Comparison of ENCODE assay signal across 1 cellular context in the genomic region with DNA sequence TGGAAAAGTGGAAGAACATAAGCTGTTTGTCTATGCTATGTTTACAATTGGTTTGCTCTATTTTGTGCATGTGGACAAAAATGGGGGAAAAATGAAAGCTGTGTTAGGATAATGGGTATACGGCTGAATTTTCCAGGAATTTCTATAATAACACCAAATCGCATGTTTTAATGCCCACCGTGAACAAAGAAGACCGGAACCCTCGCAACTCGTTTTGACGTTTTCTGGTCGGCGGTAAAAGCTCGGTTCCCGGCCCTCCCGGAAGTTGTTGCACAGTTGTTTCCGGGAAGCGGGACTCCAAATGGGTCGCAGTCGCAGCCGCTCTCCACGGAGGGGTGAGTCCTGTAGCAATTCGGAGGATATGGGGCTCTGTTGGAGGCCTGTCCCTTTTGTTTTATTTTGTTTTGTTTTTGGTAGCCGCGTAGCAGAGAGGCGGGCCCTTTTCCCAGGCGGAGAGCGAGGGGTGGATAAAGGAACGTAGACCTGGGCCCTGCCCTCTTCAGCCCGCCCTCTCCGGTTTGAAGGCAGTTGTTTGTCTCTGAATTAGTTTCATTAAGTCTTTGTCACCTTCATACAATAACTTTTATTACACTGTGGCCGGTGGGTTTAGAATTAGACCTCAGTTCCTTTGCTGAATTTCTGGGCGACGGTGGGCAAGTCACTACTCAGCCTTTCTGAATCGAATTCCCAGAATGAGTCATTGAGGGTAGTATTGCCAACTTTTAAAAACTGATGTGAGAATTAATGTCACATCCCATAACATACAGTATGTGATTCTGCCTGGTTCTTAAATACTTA.
A peak's percentile ranks its signal among the peaks of the same experiment; 100 is the strongest.
TF ChIP-seq lines count a peak whose summit lies in the region.

A gene with protein sequence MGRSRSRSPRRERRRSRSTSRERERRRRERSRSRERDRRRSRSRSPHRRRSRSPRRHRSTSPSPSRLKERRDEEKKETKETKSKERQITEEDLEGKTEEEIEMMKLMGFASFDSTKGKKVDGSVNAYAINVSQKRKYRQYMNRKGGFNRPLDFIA (plus strand): TSS at position 273 of the 798 bp plus-strand sequence. CDS start 29 bp downstream, at position 302.

TF ChIP-seq in HepG2, 621 proteins besides CTCF, POLR2A, EP300 and RAD21 (continued from another document and continues in another):
- TF ChIP-seq, protein P1, sequence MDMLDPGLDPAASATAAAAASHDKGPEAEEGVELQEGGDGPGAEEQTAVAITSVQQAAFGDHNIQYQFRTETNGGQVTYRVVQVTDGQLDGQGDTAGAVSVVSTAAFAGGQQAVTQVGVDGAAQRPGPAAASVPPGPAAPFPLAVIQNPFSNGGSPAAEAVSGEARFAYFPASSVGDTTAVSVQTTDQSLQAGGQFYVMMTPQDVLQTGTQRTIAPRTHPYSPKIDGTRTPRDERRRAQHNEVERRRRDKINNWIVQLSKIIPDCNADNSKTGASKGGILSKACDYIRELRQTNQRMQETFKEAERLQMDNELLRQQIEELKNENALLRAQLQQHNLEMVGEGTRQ (IDR thresholded peaks at IDR 0.05; ENCODE audit: low read depth, low read length) = no peak
- TF ChIP-seq, protein P1 (CRISPR knock-in tag; IDR thresholded peaks at IDR 0.05; ENCODE audit: borderline replicate concordance) = no peak
- no peak for TF ChIP-seq HOXA7 (CRISPR knock-in tag; IDR thresholded peaks at IDR 0.05)
- no peak for TF ChIP-seq KDM1A (CRISPR knock-in tag; IDR thresholded peaks at IDR 0.05)
- TF ChIP-seq, protein P2, sequence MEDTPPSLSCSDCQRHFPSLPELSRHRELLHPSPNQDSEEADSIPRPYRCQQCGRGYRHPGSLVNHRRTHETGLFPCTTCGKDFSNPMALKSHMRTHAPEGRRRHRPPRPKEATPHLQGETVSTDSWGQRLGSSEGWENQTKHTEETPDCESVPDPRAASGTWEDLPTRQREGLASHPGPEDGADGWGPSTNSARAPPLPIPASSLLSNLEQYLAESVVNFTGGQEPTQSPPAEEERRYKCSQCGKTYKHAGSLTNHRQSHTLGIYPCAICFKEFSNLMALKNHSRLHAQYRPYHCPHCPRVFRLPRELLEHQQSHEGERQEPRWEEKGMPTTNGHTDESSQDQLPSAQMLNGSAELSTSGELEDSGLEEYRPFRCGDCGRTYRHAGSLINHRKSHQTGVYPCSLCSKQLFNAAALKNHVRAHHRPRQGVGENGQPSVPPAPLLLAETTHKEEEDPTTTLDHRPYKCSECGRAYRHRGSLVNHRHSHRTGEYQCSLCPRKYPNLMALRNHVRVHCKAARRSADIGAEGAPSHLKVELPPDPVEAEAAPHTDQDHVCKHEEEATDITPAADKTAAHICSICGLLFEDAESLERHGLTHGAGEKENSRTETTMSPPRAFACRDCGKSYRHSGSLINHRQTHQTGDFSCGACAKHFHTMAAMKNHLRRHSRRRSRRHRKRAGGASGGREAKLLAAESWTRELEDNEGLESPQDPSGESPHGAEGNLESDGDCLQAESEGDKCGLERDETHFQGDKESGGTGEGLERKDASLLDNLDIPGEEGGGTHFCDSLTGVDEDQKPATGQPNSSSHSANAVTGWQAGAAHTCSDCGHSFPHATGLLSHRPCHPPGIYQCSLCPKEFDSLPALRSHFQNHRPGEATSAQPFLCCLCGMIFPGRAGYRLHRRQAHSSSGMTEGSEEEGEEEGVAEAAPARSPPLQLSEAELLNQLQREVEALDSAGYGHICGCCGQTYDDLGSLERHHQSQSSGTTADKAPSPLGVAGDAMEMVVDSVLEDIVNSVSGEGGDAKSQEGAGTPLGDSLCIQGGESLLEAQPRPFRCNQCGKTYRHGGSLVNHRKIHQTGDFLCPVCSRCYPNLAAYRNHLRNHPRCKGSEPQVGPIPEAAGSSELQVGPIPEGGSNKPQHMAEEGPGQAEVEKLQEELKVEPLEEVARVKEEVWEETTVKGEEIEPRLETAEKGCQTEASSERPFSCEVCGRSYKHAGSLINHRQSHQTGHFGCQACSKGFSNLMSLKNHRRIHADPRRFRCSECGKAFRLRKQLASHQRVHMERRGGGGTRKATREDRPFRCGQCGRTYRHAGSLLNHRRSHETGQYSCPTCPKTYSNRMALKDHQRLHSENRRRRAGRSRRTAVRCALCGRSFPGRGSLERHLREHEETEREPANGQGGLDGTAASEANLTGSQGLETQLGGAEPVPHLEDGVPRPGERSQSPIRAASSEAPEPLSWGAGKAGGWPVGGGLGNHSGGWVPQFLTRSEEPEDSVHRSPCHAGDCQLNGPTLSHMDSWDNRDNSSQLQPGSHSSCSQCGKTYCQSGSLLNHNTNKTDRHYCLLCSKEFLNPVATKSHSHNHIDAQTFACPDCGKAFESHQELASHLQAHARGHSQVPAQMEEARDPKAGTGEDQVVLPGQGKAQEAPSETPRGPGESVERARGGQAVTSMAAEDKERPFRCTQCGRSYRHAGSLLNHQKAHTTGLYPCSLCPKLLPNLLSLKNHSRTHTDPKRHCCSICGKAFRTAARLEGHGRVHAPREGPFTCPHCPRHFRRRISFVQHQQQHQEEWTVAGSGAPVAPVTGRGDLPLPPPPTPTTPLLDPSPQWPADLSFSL (CRISPR knock-in tag; IDR thresholded peaks at IDR 0.05) = no peak
- no peak for TF ChIP-seq HMGA1 (CRISPR knock-in tag; conservative IDR thresholded peaks at IDR 0.05)
- peak; percentile 91 for TF ChIP-seq ZNF441 (CRISPR knock-in tag; IDR thresholded peaks at IDR 0.05; ENCODE audit: borderline replicate concordance)
- no peak for TF ChIP-seq CC2D1A (CRISPR knock-in tag; IDR thresholded peaks at IDR 0.05)
- no peak for TF ChIP-seq LCORL (IDR thresholded peaks at IDR 0.05)
- 0 out of 2 replicates have a peak, but pooled peaks have one; percentile 46 for TF ChIP-seq LCORL (CRISPR knock-in tag; IDR thresholded peaks at IDR 0.05)
- TF ChIP-seq, protein P3, sequence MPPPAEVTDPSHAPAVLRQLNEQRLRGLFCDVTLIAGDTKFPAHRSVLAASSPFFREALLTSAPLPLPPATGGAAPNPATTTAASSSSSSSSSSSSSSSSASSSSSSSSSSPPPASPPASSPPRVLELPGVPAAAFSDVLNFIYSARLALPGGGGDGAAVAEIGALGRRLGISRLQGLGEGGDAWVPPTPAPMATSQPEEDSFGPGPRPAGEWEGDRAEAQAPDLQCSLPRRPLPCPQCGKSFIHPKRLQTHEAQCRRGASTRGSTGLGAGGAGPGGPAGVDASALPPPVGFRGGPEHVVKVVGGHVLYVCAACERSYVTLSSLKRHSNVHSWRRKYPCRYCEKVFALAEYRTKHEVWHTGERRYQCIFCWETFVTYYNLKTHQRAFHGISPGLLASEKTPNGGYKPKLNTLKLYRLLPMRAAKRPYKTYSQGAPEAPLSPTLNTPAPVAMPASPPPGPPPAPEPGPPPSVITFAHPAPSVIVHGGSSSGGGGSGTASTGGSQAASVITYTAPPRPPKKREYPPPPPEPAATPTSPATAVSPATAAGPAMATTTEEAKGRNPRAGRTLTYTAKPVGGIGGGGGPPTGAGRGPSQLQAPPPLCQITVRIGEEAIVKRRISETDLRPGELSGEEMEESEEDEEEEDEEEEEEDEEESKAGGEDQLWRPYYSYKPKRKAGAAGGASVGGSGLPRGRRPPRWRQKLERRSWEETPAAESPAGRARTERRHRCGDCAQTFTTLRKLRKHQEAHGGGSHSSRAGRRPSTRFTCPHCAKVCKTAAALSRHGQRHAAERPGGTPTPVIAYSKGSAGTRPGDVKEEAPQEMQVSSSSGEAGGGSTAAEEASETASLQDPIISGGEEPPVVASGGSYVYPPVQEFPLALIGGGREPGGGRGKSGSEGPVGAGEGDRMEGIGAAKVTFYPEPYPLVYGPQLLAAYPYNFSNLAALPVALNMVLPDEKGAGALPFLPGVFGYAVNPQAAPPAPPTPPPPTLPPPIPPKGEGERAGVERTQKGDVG (CRISPR knock-in tag; IDR thresholded peaks at IDR 0.05; ENCODE audit: borderline replicate concordance) = peak; percentile 78
- peak; percentile 78; the same call in 1 of the 2 replicates for TF ChIP-seq ZNF607 (CRISPR knock-in tag; IDR thresholded peaks at IDR 0.05; ENCODE audit: borderline replicate concordance)
- TF ChIP-seq NFATC3 (CRISPR knock-in tag; IDR thresholded peaks at IDR 0.05) = no peak; the same call in 1 of the 2 replicates
- TF ChIP-seq GATAD1 (CRISPR knock-in tag; IDR thresholded peaks at IDR 0.05) = peak; percentile 99
- no peak for TF ChIP-seq ATF7 (IDR thresholded peaks at IDR 0.05)
- TF ChIP-seq ATF7 (CRISPR knock-in tag; IDR thresholded peaks at IDR 0.05) = no peak
- peak; percentile 80 for TF ChIP-seq ZEB1 (IDR thresholded peaks at IDR 0.05; ENCODE audit: insufficient replicate concordance, low read depth)
- peak; percentile 64; the same call in 1 of the 2 replicates for TF ChIP-seq NR2F2 (IDR thresholded peaks at IDR 0.05; ENCODE audit: borderline replicate concordance, low read depth)
- TF ChIP-seq, protein P4, sequence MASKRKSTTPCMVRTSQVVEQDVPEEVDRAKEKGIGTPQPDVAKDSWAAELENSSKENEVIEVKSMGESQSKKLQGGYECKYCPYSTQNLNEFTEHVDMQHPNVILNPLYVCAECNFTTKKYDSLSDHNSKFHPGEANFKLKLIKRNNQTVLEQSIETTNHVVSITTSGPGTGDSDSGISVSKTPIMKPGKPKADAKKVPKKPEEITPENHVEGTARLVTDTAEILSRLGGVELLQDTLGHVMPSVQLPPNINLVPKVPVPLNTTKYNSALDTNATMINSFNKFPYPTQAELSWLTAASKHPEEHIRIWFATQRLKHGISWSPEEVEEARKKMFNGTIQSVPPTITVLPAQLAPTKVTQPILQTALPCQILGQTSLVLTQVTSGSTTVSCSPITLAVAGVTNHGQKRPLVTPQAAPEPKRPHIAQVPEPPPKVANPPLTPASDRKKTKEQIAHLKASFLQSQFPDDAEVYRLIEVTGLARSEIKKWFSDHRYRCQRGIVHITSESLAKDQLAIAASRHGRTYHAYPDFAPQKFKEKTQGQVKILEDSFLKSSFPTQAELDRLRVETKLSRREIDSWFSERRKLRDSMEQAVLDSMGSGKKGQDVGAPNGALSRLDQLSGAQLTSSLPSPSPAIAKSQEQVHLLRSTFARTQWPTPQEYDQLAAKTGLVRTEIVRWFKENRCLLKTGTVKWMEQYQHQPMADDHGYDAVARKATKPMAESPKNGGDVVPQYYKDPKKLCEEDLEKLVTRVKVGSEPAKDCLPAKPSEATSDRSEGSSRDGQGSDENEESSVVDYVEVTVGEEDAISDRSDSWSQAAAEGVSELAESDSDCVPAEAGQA (IDR thresholded peaks at IDR 0.05; ENCODE audit: low read depth) = peak; percentile 66; the same call in 1 of the 2 replicates
- TF ChIP-seq, protein P4 (CRISPR knock-in tag; IDR thresholded peaks at IDR 0.05; ENCODE audit: borderline replicate concordance) = peak; percentile 93; the same call in 1 of the 2 replicates
- peak; percentile 98 for TF ChIP-seq TSC22D2 (CRISPR knock-in tag; IDR thresholded peaks at IDR 0.05; ENCODE audit: borderline replicate concordance)
- TF ChIP-seq, protein P5, sequence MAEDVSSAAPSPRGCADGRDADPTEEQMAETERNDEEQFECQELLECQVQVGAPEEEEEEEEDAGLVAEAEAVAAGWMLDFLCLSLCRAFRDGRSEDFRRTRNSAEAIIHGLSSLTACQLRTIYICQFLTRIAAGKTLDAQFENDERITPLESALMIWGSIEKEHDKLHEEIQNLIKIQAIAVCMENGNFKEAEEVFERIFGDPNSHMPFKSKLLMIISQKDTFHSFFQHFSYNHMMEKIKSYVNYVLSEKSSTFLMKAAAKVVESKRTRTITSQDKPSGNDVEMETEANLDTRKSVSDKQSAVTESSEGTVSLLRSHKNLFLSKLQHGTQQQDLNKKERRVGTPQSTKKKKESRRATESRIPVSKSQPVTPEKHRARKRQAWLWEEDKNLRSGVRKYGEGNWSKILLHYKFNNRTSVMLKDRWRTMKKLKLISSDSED (CRISPR knock-in tag; IDR thresholded peaks at IDR 0.05) = peak; percentile 79; the same call in 1 of the 2 replicates
- TF ChIP-seq KDM4B (CRISPR knock-in tag; IDR thresholded peaks at IDR 0.05) = peak; percentile 95
- TF ChIP-seq ERF (CRISPR knock-in tag; IDR thresholded peaks at IDR 0.05) = peak; percentile 98
- TF ChIP-seq ZNF747 (CRISPR knock-in tag; IDR thresholded peaks at IDR 0.05; ENCODE audit: borderline replicate concordance) = peak; percentile 95
- TF ChIP-seq GZF1 (CRISPR knock-in tag; IDR thresholded peaks at IDR 0.05) = 0 out of 2 replicates have a peak, but pooled peaks have one; percentile 31
- peak; percentile 92; the same call in 1 of the 2 replicates for TF ChIP-seq KDM5B (CRISPR knock-in tag; IDR thresholded peaks at IDR 0.05; ENCODE audit: borderline replicate concordance)
- TF ChIP-seq, protein P6, sequence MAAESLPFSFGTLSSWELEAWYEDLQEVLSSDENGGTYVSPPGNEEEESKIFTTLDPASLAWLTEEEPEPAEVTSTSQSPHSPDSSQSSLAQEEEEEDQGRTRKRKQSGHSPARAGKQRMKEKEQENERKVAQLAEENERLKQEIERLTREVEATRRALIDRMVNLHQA (CRISPR knock-in tag; IDR thresholded peaks at IDR 0.05) = no peak
- TF ChIP-seq ZNF678 (CRISPR knock-in tag; IDR thresholded peaks at IDR 0.05) = no peak
- TF ChIP-seq MAFF (IDR thresholded peaks at IDR 0.05; ENCODE audit: low read depth, low read length) = no peak
- TF ChIP-seq JUNB (CRISPR knock-in tag; IDR thresholded peaks at IDR 0.05; ENCODE audit: borderline replicate concordance) = no peak
- TF ChIP-seq SNAI1 (CRISPR knock-in tag; IDR thresholded peaks at IDR 0.05; ENCODE audit: borderline replicate concordance) = peak; percentile 88
- TF ChIP-seq ZNF777 (CRISPR knock-in tag; IDR thresholded peaks at IDR 0.05) = peak; percentile 47; the same call in 1 of the 2 replicates
- TF ChIP-seq, protein P7, sequence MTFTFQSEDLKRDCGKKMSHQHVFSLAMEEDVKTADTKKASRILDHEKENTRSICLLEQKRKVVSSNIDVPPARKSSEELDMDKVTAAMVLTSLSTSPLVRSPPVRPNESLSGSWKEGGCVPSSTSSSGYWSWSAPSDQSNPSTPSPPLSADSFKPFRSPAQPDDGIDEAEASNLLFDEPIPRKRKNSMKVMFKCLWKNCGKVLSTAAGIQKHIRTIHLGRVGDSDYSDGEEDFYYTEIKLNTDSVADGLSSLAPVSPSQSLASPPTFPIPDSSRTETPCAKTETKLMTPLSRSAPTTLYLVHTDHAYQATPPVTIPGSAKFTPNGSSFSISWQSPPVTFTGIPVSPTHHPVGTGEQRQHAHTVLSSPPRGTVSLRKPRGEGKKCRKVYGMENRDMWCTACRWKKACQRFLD (CRISPR knock-in tag; IDR thresholded peaks at IDR 0.05; ENCODE audit: borderline replicate concordance) = peak; percentile 92
